2 cellular contexts compared by ENCODE assay signal in genomic region chr7:66072208-66072607, GRCh38.
TF ChIP-seq lines count a peak whose summit lies in the region.

No MANE protein-coding gene starts in this region.

TF ChIP-seq in GM12878, 131 proteins besides CTCF, POLR2A, EP300 and RAD21:
- peak; percentile 62; the same call in 1 of the 2 replicates for TF ChIP-seq MEF2A (IDR thresholded peaks at IDR 0.05; ENCODE audit: insufficient read depth, low read depth, low read length)
- peak; percentile 54 for TF ChIP-seq RUNX3 (IDR thresholded peaks at IDR 0.05; ENCODE audit: low read length)

TF ChIP-seq in HepG2, 621 proteins besides CTCF, POLR2A, EP300 and RAD21:
- peak; percentile 16 for TF ChIP-seq STAG1 (CRISPR knock-in tag; IDR thresholded peaks at IDR 0.05)
TF ChIP-seq in HepG2: peak in this region for 1; not testable (repeated sequence) for 620.
